Comparison of ENCODE assay signal across 1 cellular context in genomic region chr3:182414586-182414985, GRCh38.
TF ChIP-seq lines count a peak whose summit lies in the region.

No MANE protein-coding gene starts in this region.

TF ChIP-seq in H1, 55 proteins besides CTCF, POLR2A, EP300 and RAD21 (continued from another document):
- TF ChIP-seq CHD7 (IDR thresholded peaks at IDR 0.05; ENCODE audit: insufficient replicate concordance, low read length) (no peak), CEBPB (IDR thresholded peaks at IDR 0.05; ENCODE audit: low read depth, low read length) (no peak), SUZ12 (IDR thresholded peaks at IDR 0.05; ENCODE audit: low read length) (no peak), TAF7 (optimal IDR thresholded peaks at IDR 0.05; ENCODE audit: borderline replicate concordance, low read depth, low read length) (no peak), POU5F1 (IDR thresholded peaks at IDR 0.05; ENCODE audit: low read depth, low read length) (no peak), FOSL1 (IDR thresholded peaks at IDR 0.05; ENCODE audit: insufficient read depth, low read depth, low read length) (no peak), KDM4A (IDR thresholded peaks at IDR 0.05; ENCODE audit: low read depth, low read length, severe bottlenecking) (no peak), RNF2 (IDR thresholded peaks at IDR 0.05; ENCODE audit: borderline replicate concordance, low read depth, low read length, missing control alignments, poor library complexity, severe bottlenecking) (no peak), BACH1 (IDR thresholded peaks at IDR 0.05; ENCODE audit: low read length) (no peak), CTBP2 (IDR thresholded peaks at IDR 0.05; ENCODE audit: borderline replicate concordance, insufficient read depth, insufficient read length, low read length) (no peak), USF2 (IDR thresholded peaks at IDR 0.05; ENCODE audit: low read length) (no peak)
TF ChIP-seq in H1: peak in this region for 0.
